22 cellular contexts compared by ENCODE assay signal in genomic region chr17:796609-797008, GRCh38.
"Had no signal": no experiment of that assay in that cellular context is flagged by ENCODE, and none has a peak within 500 bp of the region (broad histone marks: within the 10 kb centered on the region; RNA-seq: fewer than 3 reads in every experiment).

No MANE protein-coding gene starts in this region.

- DNase-seq: activated CD4-positive, alpha-beta memory T cell treated with anti-CD3 and anti-CD28 coated beads for 36 hours; activated CD4-positive, alpha-beta T cell treated with anti-CD3 and anti-CD28 coated beads for 4 hours; activated gamma-delta T cell treated with Interleukin-2 at 50 U/mL for 16 hours; activated T-cell treated with anti-CD3 and anti-CD28 coated beads for 4 hours; effector memory CD8-positive, alpha-beta T cell; heart right ventricle; immature natural killer cell; mesendoderm; natural killer cell; nucleus accumbens; stimulated activated CD4-positive, alpha-beta T cell treated with anti-CD3 and anti-CD28 coated beads, Interleukin-15, amount 100 ng/mL, for 24 hours; stimulated activated CD4-positive, alpha-beta T cell treated with anti-CD3 and anti-CD28 coated beads, Interleukin-2, amount 100 ng/mL, for 48 hours; stimulated activated naive CD8-positive, alpha-beta T cell treated with anti-CD3 and anti-CD28 coated beads, Interleukin-15, amount 100 ng/mL, for 72 hours; testis; WERI-Rb-1 had no signal

- H3K27ac ChIP-seq: epithelial cell of prostate, right atrium auricular region, testis, WERI-Rb-1 had no signal

- H3K9me3 Mint-ChIP-seq: activated CD4-positive, alpha-beta memory T cell treated with anti-CD3 and anti-CD28 coated beads for 36 hours; activated T-helper 1 cell treated with anti-CD3 and anti-CD28 coated beads, Interleukin-12 subunit alpha, Interleukin-12 subunit beta, Interleukin-2, Interleukin-4 antibody, amounts not matched to agents 30 ng/mL and 10 ng/mL and 1 ng/mL, durations not matched to agents 14 hours and 24 hours and 36 hours; effector memory CD8-positive, alpha-beta T cell; immature natural killer cell; natural killer cell; stimulated activated naive CD8-positive, alpha-beta T cell treated with anti-CD3 and anti-CD28 coated beads, Interleukin-15, amount 100 ng/mL, for 72 hours; type B pancreatic cell had no signal

- H3K4me3 Mint-ChIP-seq: activated CD4-positive, alpha-beta memory T cell treated with anti-CD3 and anti-CD28 coated beads for 36 hours; activated naive CD8-positive, alpha-beta T cell; activated T-helper 1 cell treated with anti-CD3 and anti-CD28 coated beads, Interleukin-12 subunit alpha, Interleukin-12 subunit beta, Interleukin-2, Interleukin-4 antibody, amounts not matched to agents 30 ng/mL and 10 ng/mL and 1 ng/mL, durations not matched to agents 14 hours and 24 hours and 36 hours; effector memory CD8-positive, alpha-beta T cell; immature natural killer cell; natural killer cell; stimulated activated naive CD8-positive, alpha-beta T cell treated with anti-CD3 and anti-CD28 coated beads, Interleukin-15, amount 100 ng/mL, for 72 hours; type B pancreatic cell had no signal

- H3K27me3 Mint-ChIP-seq: activated CD4-positive, alpha-beta memory T cell treated with anti-CD3 and anti-CD28 coated beads for 36 hours; activated naive CD8-positive, alpha-beta T cell; effector memory CD8-positive, alpha-beta T cell; stimulated activated naive CD8-positive, alpha-beta T cell treated with anti-CD3 and anti-CD28 coated beads, Interleukin-15, amount 100 ng/mL, for 72 hours; type B pancreatic cell had no signal

- H3K27ac Mint-ChIP-seq: activated CD4-positive, alpha-beta memory T cell treated with anti-CD3 and anti-CD28 coated beads for 36 hours; activated naive CD8-positive, alpha-beta T cell; activated T-helper 1 cell treated with anti-CD3 and anti-CD28 coated beads, Interleukin-12 subunit alpha, Interleukin-12 subunit beta, Interleukin-2, Interleukin-4 antibody, amounts not matched to agents 30 ng/mL and 10 ng/mL and 1 ng/mL, durations not matched to agents 14 hours and 24 hours and 36 hours; immature natural killer cell; natural killer cell; stimulated activated naive CD8-positive, alpha-beta T cell treated with anti-CD3 and anti-CD28 coated beads, Interleukin-15, amount 100 ng/mL, for 72 hours had no signal

- H3K9me3 ChIP-seq: heart right ventricle, right atrium auricular region, testis had no signal

- ATAC-seq: effector memory CD8-positive, alpha-beta T cell; natural killer cell; stimulated activated naive CD8-positive, alpha-beta T cell treated with anti-CD3 and anti-CD28 coated beads, Interleukin-15, amount 100 ng/mL, for 72 hours had no signal

- H3K36me3 Mint-ChIP-seq: activated naive CD8-positive, alpha-beta T cell; natural killer cell had no signal

- H3K27me3 ChIP-seq: cardiac muscle cell, heart right ventricle, right atrium auricular region, testis had no signal

- H3K4me3 ChIP-seq: cardiac muscle cell, heart right ventricle, right atrium auricular region, skin epidermis, testis had no signal
